ENCODE assay signal across 21 cellular contexts in the genomic region with DNA sequence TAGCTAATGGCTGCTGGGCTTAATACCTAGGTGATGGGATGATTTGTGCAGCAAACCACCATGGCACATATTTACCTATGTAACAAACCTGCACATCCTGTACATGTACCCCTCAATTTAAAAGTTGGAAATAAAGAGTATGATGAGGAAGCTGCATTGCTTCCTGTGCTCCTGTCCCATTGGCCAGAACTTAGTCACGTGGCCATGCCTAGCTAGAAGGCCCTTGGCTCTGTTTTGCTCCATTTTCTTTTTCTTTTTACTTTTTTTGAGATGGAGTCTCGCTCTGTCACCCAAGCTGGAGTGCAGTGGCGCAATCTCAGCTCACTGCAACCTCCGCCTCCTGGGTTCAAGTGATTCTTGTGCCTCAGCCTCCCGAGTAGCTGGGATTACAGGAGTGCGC. TPM values are rescaled to one million over a fixed set of nuclear protein-coding genes. Genes with fewer than 3 reads are reported as not detected.
"Had no signal": no experiment of that assay in that cellular context is flagged by ENCODE, and none has a peak within 500 bp of the region (broad histone marks: within the 10 kb centered on the region; RNA-seq: fewer than 3 reads in every experiment).

No MANE protein-coding gene starts in this region.

RNA-seq across cellular contexts. Expression of gene PYY, which starts 7.6 kb away (rescaled TPM):
- total RNA-seq: activated naive CD4-positive, alpha-beta T cell treated with anti-CD3 and anti-CD28 coated beads for 36 hours; activated naive CD4-positive, alpha-beta T cell treated with anti-CD3 and anti-CD28 coated beads, Interleukin-2, amount 50 U/mL, for 72 hours; activated naive CD8-positive, alpha-beta T cell treated with anti-CD3 and anti-CD28 coated beads for 36 hours; activated naive CD8-positive, alpha-beta T cell treated with anti-CD3 and anti-CD28 coated beads, Interleukin-2, amount 10 ng/mL, durations not matched to agents 7 days and 5 days; activated T-cell treated with anti-CD3 and anti-CD28 coated beads, Interleukin-2, amount 50 U/mL, for 4 hours; activated T-cell treated with anti-CD3 and anti-CD28 coated beads, Interleukin-2, amount 50 U/mL, for 72 hours; activated T-helper 17 cell treated with anti-CD3 and anti-CD28 coated beads, Interleukin-2, amount 50 U/mL, for 72 hours; aorta; ascending aorta; astrocyte; body of pancreas; cardiac muscle cell; cardiac septum; cerebellum; chondrocyte had no signal
- polyA plus RNA-seq: adipose tissue, adrenal gland, cardiac muscle cell had no signal

RNA-seq across cellular contexts. Expression of gene PPY, which starts 19.0 kb away (rescaled TPM):
- total RNA-seq: activated naive CD4-positive, alpha-beta T cell treated with anti-CD3 and anti-CD28 coated beads for 36 hours; activated naive CD4-positive, alpha-beta T cell treated with anti-CD3 and anti-CD28 coated beads, Interleukin-2, amount 50 U/mL, for 72 hours; activated naive CD8-positive, alpha-beta T cell treated with anti-CD3 and anti-CD28 coated beads for 36 hours; activated naive CD8-positive, alpha-beta T cell treated with anti-CD3 and anti-CD28 coated beads, Interleukin-2, amount 10 ng/mL, durations not matched to agents 7 days and 5 days; activated T-cell treated with anti-CD3 and anti-CD28 coated beads, Interleukin-2, amount 50 U/mL, for 4 hours; activated T-cell treated with anti-CD3 and anti-CD28 coated beads, Interleukin-2, amount 50 U/mL, for 72 hours; activated T-helper 1 cell treated with anti-CD3 and anti-CD28 coated beads, Interleukin-12 subunit alpha, Interleukin-12 subunit beta, Interleukin-2, Interleukin-4 antibody, amounts not matched to agents 30 ng/mL and 10 ng/mL and 1 ng/mL, durations not matched to agents 14 hours and 24 hours and 36 hours; activated T-helper 2 cell treated with anti-CD3 and anti-CD28 coated beads, Interferon-gamma antibody, Interleukin-2, Interleukin-4, amounts not matched to agents 10 μg/mL and 5 μg/mL and 100 μg/mL, durations not matched to agents 14 hours and 24 hours and 36 hours; adrenal gland; aorta; ascending aorta; astrocyte; breast epithelium; bronchial epithelial cell; cardiac muscle cell; cardiac septum; cerebellum; chondrocyte had no signal
- polyA plus RNA-seq: adrenal gland, aorta, cardiac muscle cell had no signal
